15 cellular contexts compared by ENCODE assay signal in genomic region chr9:71684566-71684965, GRCh38.
DNase-seq lines count a peak whose midpoint lies in the region; ATAC-seq and TF ChIP-seq lines count a peak whose summit lies in the region.
"Had no signal": no experiment of that assay in that cellular context is flagged by ENCODE, and none has a peak within 500 bp of the region (broad histone marks: within the 10 kb centered on the region; RNA-seq: fewer than 3 reads in every experiment).

No MANE protein-coding gene starts in this region.

- CTCF ChIA-PET in activated CD4-positive, alpha-beta T cell treated with anti-CD3 and anti-CD28 coated beads for 36 hours (lab: Charles Lee), result interaction anchor here (0.5 to 3.4 kb wide), 6 partner anchors 32 to 596 kb away, joined by 3 to 15 read pairs (median 3); no protein-coding TSS in a partner anchor

- H3K27me3 Mint-ChIP-seq in activated CD4-positive, alpha-beta T cell treated with anti-CD3 and anti-CD28 coated beads for 36 hours, result no peaks in the 10 kb centered on the region
- H3K27me3 Mint-ChIP-seq in dendritic cell treated with granulocyte-macrophage colony-stimulating factor and Interleukin-4, amounts not matched to agents 40 ng/mL and 50 ng/mL, for 4 days, result peaks cover 3% of the 10 kb centered on the region
- peaks cover 3% of the 10 kb centered on the region for H3K27me3 Mint-ChIP-seq in neural progenitor cell (ENCODE audit: insufficient read depth, low read depth)
- H3K27me3 Mint-ChIP-seq: stimulated activated naive CD8-positive, alpha-beta T cell treated with anti-CD3 and anti-CD28 coated beads, Interleukin-15, Interleukin-2, amounts not matched to agents 100 ng/mL and 50 ng/mL, for 24 hours; T-cell had no signal

- H3K4me1 ChIP-seq in GM23248 (ENCODE audit: insufficient read depth) (peaks cover 53% of the 10 kb centered on the region), neural progenitor cell (peaks cover 15% of the 10 kb centered on the region)

- in situ Hi-C loops in GM23248 (cut with MboI), result no loop called here

- H3K4me3 Mint-ChIP-seq in activated CD4-positive, alpha-beta T cell treated with anti-CD3 and anti-CD28 coated beads for 36 hours, result no peak overlapping the region
- no peak overlapping the region for H3K4me3 Mint-ChIP-seq in dendritic cell treated with granulocyte-macrophage colony-stimulating factor and Interleukin-4, amounts not matched to agents 40 ng/mL and 50 ng/mL, for 4 days
- no peak overlapping the region for H3K4me3 Mint-ChIP-seq in neural progenitor cell

- no peak for DNase-seq in activated CD4-positive, alpha-beta T cell treated with anti-CD3 and anti-CD28 coated beads for 36 hours
- DNase-seq in activated CD4-positive, alpha-beta T cell treated with anti-CD3 and anti-CD28 coated beads, Interleukin-2, amount 50 U/mL, for 1 hour, result no peak
- DNase-seq in GM23248 (no peak), neural progenitor cell (ENCODE audit: low spot score) (no peak), NCI-H526 (lab: John Stamatoyannopoulos, UW) (no peak), posterior vena cava (ENCODE audit: low spot score) (no peak)
- DNase-seq: activated CD4-positive, CD25-positive, alpha-beta regulatory T cell; NCI-H1417 treated with DMSO at 0.1 percent for 48 hours had no signal

- H3K9me3 Mint-ChIP-seq in activated CD4-positive, alpha-beta T cell treated with anti-CD3 and anti-CD28 coated beads for 36 hours (ENCODE audit: low read depth), result no peaks in the 10 kb centered on the region
- H3K9me3 Mint-ChIP-seq in dendritic cell treated with granulocyte-macrophage colony-stimulating factor and Interleukin-4, amounts not matched to agents 40 ng/mL and 50 ng/mL, for 4 days, result no peaks in the 10 kb centered on the region
- H3K9me3 Mint-ChIP-seq in neural progenitor cell, result no peaks in the 10 kb centered on the region
- H3K9me3 Mint-ChIP-seq: activated naive CD4-positive, alpha-beta T cell treated with anti-CD3 and anti-CD28 coated beads, Interleukin-2, amount 50 U/mL, for 72 hours; stimulated activated naive CD8-positive, alpha-beta T cell treated with anti-CD3 and anti-CD28 coated beads, Interleukin-15, Interleukin-2, amounts not matched to agents 100 ng/mL and 50 ng/mL, for 24 hours; T-cell had no signal

- ATAC-seq in activated CD4-positive, alpha-beta T cell treated with anti-CD3 and anti-CD28 coated beads for 36 hours, result no peak
- ATAC-seq in esophagus mucosa, result no peak
- ATAC-seq: Right ventricle myocardium inferior had no signal

- no peaks in the 10 kb centered on the region for H3K27me3 ChIP-seq in GM23248 (replicated peaks; ENCODE audit: insufficient read depth)
- H3K27me3 ChIP-seq in neural progenitor cell, result no peaks in the 10 kb centered on the region
- H3K27me3 ChIP-seq: breast epithelium had no signal

- intact Hi-C loops in activated CD4-positive, alpha-beta T cell treated with anti-CD3 and anti-CD28 coated beads for 36 hours (cut with DNase I, micrococcal nuclease), result loop anchor here in 1 of 2 experiments (2.0 kb wide), 1 partner anchor 74 kb away; no protein-coding TSS in a partner anchor
- intact Hi-C loops in dendritic cell treated with granulocyte-macrophage colony-stimulating factor and Interleukin-4, amounts not matched to agents 40 ng/mL and 50 ng/mL, for 4 days (cut with micrococcal nuclease), result loop anchor here (2.0 to 5.0 kb wide), 3 partner anchors 33 to 84 kb away; partner anchors contain the start of gene CEMIP2
- intact Hi-C loops in posterior vena cava (cut with DNase I), result no loop called here

- H3K4me3 ChIP-seq in GM23248 (no peak overlapping the region), neural progenitor cell (no peak overlapping the region)
- H3K4me3 ChIP-seq: breast epithelium had no signal

- no peak overlapping the region for H2AFZ ChIP-seq in GM23248
- no peak overlapping the region for H2AFZ ChIP-seq in neural progenitor cell (replicated peaks)

- H3K9me3 ChIP-seq in GM23248 (ENCODE audit: low read depth) (no peaks in the 10 kb centered on the region), neural progenitor cell (ENCODE audit: low read depth) (no peaks in the 10 kb centered on the region)
- H3K9me3 ChIP-seq: breast epithelium had no signal

- no peak overlapping the region for H3K9ac ChIP-seq in GM23248
- H3K9ac ChIP-seq in neural progenitor cell, result no peak overlapping the region

- no peaks in the 10 kb centered on the region for H3K9me2 ChIP-seq in GM23248 (ENCODE audit: insufficient read depth)

- H3K27ac Mint-ChIP-seq in activated CD4-positive, alpha-beta T cell treated with anti-CD3 and anti-CD28 coated beads for 36 hours, result peak overlapping the region; percentile 31
- H3K27ac Mint-ChIP-seq in dendritic cell treated with granulocyte-macrophage colony-stimulating factor and Interleukin-4, amounts not matched to agents 40 ng/mL and 50 ng/mL, for 4 days, result peak overlapping the region; percentile 68
- no peak overlapping the region for H3K27ac Mint-ChIP-seq in neural progenitor cell

- peaks cover 63% of the 10 kb centered on the region for H3F3A ChIP-seq in GM23248 (ENCODE audit: insufficient read depth)
- H3F3A ChIP-seq in neural progenitor cell (ENCODE audit: low read depth), result peaks cover 61% of the 10 kb centered on the region

- POLR2A ChIA-PET in activated CD4-positive, alpha-beta T cell treated with anti-CD3 and anti-CD28 coated beads for 36 hours (lab: Charles Lee), result interaction anchor here (0.6 kb wide), 1 partner anchor 39 kb away, joined by 3 read pairs; no protein-coding TSS in a partner anchor

- H4K20me1 ChIP-seq in GM23248 (ENCODE audit: insufficient read depth), result no peaks in the 10 kb centered on the region
- peaks cover 36% of the 10 kb centered on the region for H4K20me1 ChIP-seq in neural progenitor cell (ENCODE audit: low read depth)

- 97 to 100% methylated on average over 2 of the region's 2 CpGs for WGBS in GM23248 (ENCODE audit: low coverage in 1 of 2, low lambda C conversion rate in 2 of 2, missing lambda C conversion rate in 2 of 2), 2 experiments

- TF ChIP-seq CTCF in neural progenitor cell (IDR thresholded peaks at IDR 0.05), result no peak

- H3K79me2 ChIP-seq in GM23248 (ENCODE audit: insufficient read depth) (no peaks in the 10 kb centered on the region), neural progenitor cell (ENCODE audit: low read depth) (peaks cover 14% of the 10 kb centered on the region)

- H3K27ac ChIP-seq in GM23248 (peak overlapping the region; percentile 9; the same call in 1 of the 2 replicates), neural progenitor cell (peak overlapping the region; percentile 35)

- H3K4me2 ChIP-seq in GM23248 (ENCODE audit: unreplicated experiment) (peak overlapping the region; percentile 20), neural progenitor cell (no peak overlapping the region)

- H3K36me3 Mint-ChIP-seq in activated CD4-positive, alpha-beta T cell treated with anti-CD3 and anti-CD28 coated beads for 36 hours (ENCODE audit: low read depth), result peaks cover 34% of the 10 kb centered on the region
- H3K36me3 Mint-ChIP-seq in dendritic cell treated with granulocyte-macrophage colony-stimulating factor and Interleukin-4, amounts not matched to agents 40 ng/mL and 50 ng/mL, for 4 days (ENCODE audit: low read depth), result peaks cover 45% of the 10 kb centered on the region
- H3K36me3 Mint-ChIP-seq in neural progenitor cell, result peaks cover 44% of the 10 kb centered on the region

- H3K36me3 ChIP-seq in GM23248 (ENCODE audit: low read depth), result peaks cover 26% of the 10 kb centered on the region
- H3K36me3 ChIP-seq in neural progenitor cell, result peaks cover 14% of the 10 kb centered on the region
- H3K36me3 ChIP-seq: breast epithelium had no signal

- H3K4me1 Mint-ChIP-seq in activated CD4-positive, alpha-beta T cell treated with anti-CD3 and anti-CD28 coated beads for 36 hours, result peaks cover 45% of the 10 kb centered on the region
- peaks cover 44% of the 10 kb centered on the region for H3K4me1 Mint-ChIP-seq in dendritic cell treated with granulocyte-macrophage colony-stimulating factor and Interleukin-4, amounts not matched to agents 40 ng/mL and 50 ng/mL, for 4 days (ENCODE audit: low read depth)
- peaks cover 37% of the 10 kb centered on the region for H3K4me1 Mint-ChIP-seq in neural progenitor cell
